8 cellular contexts compared by ENCODE assay signal in the genomic region with DNA sequence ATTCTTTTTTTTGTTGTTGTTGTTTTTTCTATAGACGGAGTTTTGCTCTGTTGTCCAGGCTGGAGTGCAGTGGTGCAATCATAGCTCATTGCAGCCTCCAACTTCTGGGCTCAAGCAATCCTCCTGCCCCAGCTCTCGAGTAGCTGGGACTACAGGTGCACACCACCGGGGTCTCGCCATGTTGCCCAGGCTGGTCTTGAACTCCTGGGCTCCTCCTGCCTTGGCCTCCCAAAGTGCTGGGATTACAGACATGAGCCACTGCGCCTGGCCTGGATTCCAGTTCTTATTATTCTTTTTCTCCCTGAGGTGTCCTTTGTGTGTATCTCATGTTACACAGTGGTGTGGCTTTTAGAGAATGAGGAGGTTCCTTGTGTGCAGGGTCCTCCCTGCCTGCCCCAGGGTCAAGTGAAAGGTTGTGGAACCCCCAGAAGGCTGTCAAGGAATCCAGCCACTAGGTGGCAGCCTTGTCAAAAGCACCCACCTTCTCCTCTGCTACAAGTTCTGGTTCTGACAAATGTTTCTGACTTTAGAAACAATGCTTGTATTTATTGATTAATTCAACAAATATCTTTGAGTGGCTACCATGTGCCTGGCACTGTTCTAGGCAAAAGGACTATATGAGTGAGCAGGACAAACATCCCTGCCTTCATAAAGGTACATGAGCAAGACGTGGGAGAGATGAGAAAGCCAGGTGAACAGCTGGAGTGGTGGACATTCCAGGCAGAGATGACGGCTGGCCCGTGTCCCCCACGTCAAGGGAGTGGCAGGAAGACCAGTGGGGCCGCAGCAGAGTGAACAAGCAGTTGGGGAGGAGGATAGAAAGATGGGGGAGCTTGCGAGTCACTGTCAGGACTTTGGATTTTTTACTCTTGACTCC.
A peak's percentile ranks its signal among the peaks of the same experiment; 100 is the strongest.
DNase-seq lines count a peak whose midpoint lies in the region; ATAC-seq and TF ChIP-seq lines count a peak whose summit lies in the region.

No MANE protein-coding gene starts in this region.

- no peaks in the 10 kb centered on the region for H3K27me3 ChIP-seq in HL-60 (ENCODE audit: insufficient read depth, poor library complexity, severe bottlenecking)

- H3K9me3 Mint-ChIP-seq in CD14-positive monocyte, result no peaks in the 10 kb centered on the region

- H3K4me1 Mint-ChIP-seq in CD14-positive monocyte, result peaks cover 18% of the 10 kb centered on the region

- POLR2A ChIA-PET in RWPE1 (lab: Yijun Ruan, JAX; ENCODE audit: low non-redundant PET), result no interaction called here

- no peaks in the 10 kb centered on the region for H3K27me3 Mint-ChIP-seq in CD14-positive monocyte (ENCODE audit: low read depth in 3 of 3)

- intact Hi-C loops in CD14-positive monocyte (cut with micrococcal nuclease), result no loop called here

- H3K36me3 Mint-ChIP-seq in CD14-positive monocyte, result peaks cover 32 to 57% of the 10 kb centered on the region in 2 donors

- no peak overlapping the region for H3K4me3 Mint-ChIP-seq in CD14-positive monocyte

- CTCF ChIA-PET in RWPE1 (lab: Yijun Ruan, JAX), result interaction anchor here (0.6 to 1.5 kb wide), 10 partner anchors 37 to 751 kb away, joined by 3 to 7 read pairs (median 3); no protein-coding TSS in a partner anchor

- ATAC-seq in GM19463 (IDR thresholded peaks at IDR 0.05; ENCODE audit: unreplicated experiment), result no peak

- H3K27ac Mint-ChIP-seq in CD14-positive monocyte, result peak overlapping the region in 3 of 7 donors; percentile 51 to 82 (median 81)

- TF ChIP-seq CTCF in CD14-positive monocyte (IDR thresholded peaks at IDR 0.05), result peak; percentile 91
- TF ChIP-seq CTCF in HL-60 (IDR thresholded peaks at IDR 0.05; ENCODE audit: insufficient read depth, low read length), result peak; percentile 18
- peak; percentile 89 for TF ChIP-seq CTCF in RWPE1 (conservative IDR thresholded peaks at IDR 0.05; ENCODE audit: low read depth)

- H3K27ac ChIP-seq in HL-60 (replicated peaks) (no peak overlapping the region), RWPE1 (no peak overlapping the region), substantia nigra (ENCODE audit: low read depth, low read length, poor library complexity, severe bottlenecking) (peak overlapping the region; percentile 76)

- H3K4me3 ChIP-seq in HL-60 (replicated peaks; ENCODE audit: insufficient read depth, low read length), result no peak overlapping the region

- DNase-seq in CD14-positive monocyte (ENCODE audit: low spot score) (no peak), HL-60 (ENCODE audit: low read depth in 1 of 2, low spot score in 1 of 2) (peak in 1 of 2 experiments; percentile 7), RWPE1 (ENCODE audit: low spot score) (peak; percentile 73), fibroblast of the conjunctiva (ENCODE audit: low read depth) (peak; percentile 23), nucleus accumbens (lab: John Stamatoyannopoulos, UW) (peak in 49 of 56 donors; percentile 8 to 90 (median 66)), substantia nigra (lab: John Stamatoyannopoulos, UW) (peak in 44 of 49 donors; percentile 23 to 84 (median 70))
- DNase-seq in activated effector memory CD4-positive, alpha-beta T cell treated with Interleukin-2 at 50 U/mL for 16 hours, result peak; percentile 41

Comparison
In these comparisons a context has a peak if more than half of its experiments do, and no peak if none do; other contexts are left out.
1. CTCF ChIP-seq: peak in every context shown above with its lines; median percentile 91 in CD14-positive monocyte; 89 in RWPE1; 18 in HL-60.